23 cellular contexts compared by ENCODE assay signal in genomic region chr12:68229956-68230355, GRCh38. TPM values are rescaled to one million over a fixed set of nuclear protein-coding genes. Genes with fewer than 3 reads are reported as not detected.
"Had no signal": no experiment of that assay in that cellular context is flagged by ENCODE, and none has a peak within 500 bp of the region (broad histone marks: within the 10 kb centered on the region; RNA-seq: fewer than 3 reads in every experiment).

No MANE protein-coding gene starts in this region.

- H3K27ac ChIP-seq: RWPE1 had no signal

- H3K4me2 ChIP-seq: SK-N-SH had no signal

- H3K9ac ChIP-seq: SK-N-SH had no signal

- H3K9me3 ChIP-seq: SK-N-SH had no signal

- DNase-seq: KBM-7, MV-4-11, NCI-H1048, NCI-H1105, NCI-H1436, NCI-H187, NCI-H2029, NCI-H2081 treated with DMSO at 0.1 percent for 48 hours, NCI-H2171, NCI-H226, NCI-H446, NCI-H510A, NCI-H524 treated with DMSO at 0.1 percent for 48 hours, NCI-H774, PC-3, SHP77, SK-N-SH had no signal

RNA-seq across cellular contexts. Expression of gene IL26, which starts 4.3 kb away (rescaled TPM):
- total RNA-seq: HT-29, LHCN-M2, MCF 10A, OCI-LY7, PC-3, SK-MEL-5 had no signal
- polyA plus RNA-seq: SK-N-SH had no signal

RNA-seq across cellular contexts. Expression of gene IL22, which starts 23.4 kb away (rescaled TPM):
- total RNA-seq: HT-29, LHCN-M2, MCF 10A, OCI-LY7, PC-3, SK-MEL-5 had no signal
- polyA plus RNA-seq: SK-N-SH had no signal
